In the genomic region with DNA sequence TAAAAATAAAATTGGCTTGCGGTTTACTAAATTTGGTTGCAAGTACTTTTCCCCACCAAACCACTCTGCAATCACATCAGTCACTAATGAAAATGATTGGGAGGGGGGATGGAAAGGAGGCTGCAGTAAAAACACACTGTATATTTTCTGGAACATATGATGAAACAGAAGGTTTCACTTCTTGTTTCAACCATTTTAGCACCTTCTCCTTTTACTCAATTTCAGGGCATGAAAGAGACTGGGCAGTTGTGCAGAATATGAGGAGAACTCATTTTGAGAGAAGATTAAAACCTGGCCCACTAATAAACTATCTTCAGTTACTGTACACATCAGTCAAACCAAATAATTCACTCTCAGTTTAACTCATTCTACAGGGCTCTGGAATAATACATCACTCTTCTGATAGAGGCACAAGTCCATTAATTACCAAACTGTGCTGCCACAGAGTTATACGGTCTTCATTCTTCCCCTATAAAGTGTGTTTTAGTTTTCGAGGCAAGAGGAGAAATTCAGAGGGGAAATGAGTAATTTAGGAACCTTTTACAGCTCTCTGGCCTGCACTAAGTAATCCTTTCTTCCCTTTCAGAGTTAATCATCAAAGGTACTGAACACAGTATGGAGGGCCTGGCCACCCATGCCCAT, we compare ENCODE assay signal across 8 cellular contexts. TPM values are rescaled to one million over a fixed set of nuclear protein-coding genes. Genes with fewer than 3 reads are reported as not detected.
A peak's percentile ranks its signal among the peaks of the same experiment; 100 is the strongest.
DNase-seq lines count a peak whose midpoint lies in the region; ATAC-seq and TF ChIP-seq lines count a peak whose summit lies in the region.

No MANE protein-coding gene starts in this region.

- H2BK120ac ChIP-seq in IMR-90 (ENCODE audit: low read depth, low read length), result peak overlapping the region; percentile 78

- peak overlapping the region; percentile 42 for H3K27ac ChIP-seq in IMR-90 (ENCODE audit: insufficient read depth, low read length)

- in situ Hi-C loops in IMR-90 (cut with MboI; ENCODE audit: low sequenced_read_pairs), result no loop called here

- no peak overlapping the region for H2AK9ac ChIP-seq in IMR-90 (replicated peaks; ENCODE audit: low read depth, low read length, poor library complexity)

- H2BK5ac ChIP-seq in IMR-90 (ENCODE audit: low read depth, low read length, poor library complexity, severe bottlenecking), result peak overlapping the region; percentile 34

- no peak for TF ChIP-seq RAD21 in IMR-90 (IDR thresholded peaks at IDR 0.05; ENCODE audit: low read length)

- H3K4me1 ChIP-seq in IMR-90 (ENCODE audit: control insufficient read depth, insufficient read depth, low read length), result peaks cover 31% of the 10 kb centered on the region

- no CpG with 5 or more reads among the region's 3 CpGs for WGBS in IMR-90 (ENCODE audit: extremely low coverage in 2 of 2, insufficient read length in 1 of 2), 2 experiments

- no peaks in the 10 kb centered on the region for H4K20me1 ChIP-seq in IMR-90 (ENCODE audit: insufficient read depth, low read length)

- H3K36me3 ChIP-seq in IMR-90 (ENCODE audit: control insufficient read depth, insufficient read depth, low read length), result peaks cover 2% of the 10 kb centered on the region

- no peak overlapping the region for H3K4me3 ChIP-seq in IMR-90 (ENCODE audit: insufficient read depth, low read depth, low read length)

- H2AK5ac ChIP-seq in IMR-90 (ENCODE audit: low read depth, low read length), result peak overlapping the region; percentile 78

- ATAC-seq in GM18499 (IDR thresholded peaks at IDR 0.05; ENCODE audit: insufficient read depth, unreplicated experiment), result peak; percentile 75
- ATAC-seq in GM21528 (IDR thresholded peaks at IDR 0.05; ENCODE audit: low FRiP score, unreplicated experiment), result peak; percentile 87
- ATAC-seq in IMR-90 (ENCODE audit: low read depth), result no peak

- H3K56ac ChIP-seq in IMR-90 (ENCODE audit: extremely low read depth, insufficient read depth, low read length), result no peak overlapping the region

- peak overlapping the region; percentile 79 for H3K23ac ChIP-seq in IMR-90 (ENCODE audit: low read depth, low read length)

- H4K8ac ChIP-seq in IMR-90 (ENCODE audit: low read depth in 2 of 2, low read length in 2 of 2), result peak overlapping the region in 1 of 2 experiments; percentile 60; a peak in 3 of 4 replicates

- peak overlapping the region; percentile 83 for H3K4ac ChIP-seq in IMR-90 (ENCODE audit: low read depth, low read length)

- POLR2A ChIA-PET in IMR-90 (lab: Charles Lee; ENCODE audit: unreplicated experiment), result no interaction called here

- dilution Hi-C loops in IMR-90 (cut with HindIII; ENCODE audit: low sequenced_read_pairs, unreplicated experiment), result no loop called here

- no peak overlapping the region for H3K9ac ChIP-seq in IMR-90 (ENCODE audit: low read depth, low read length)

- peak overlapping the region; percentile 25; the same call in 1 of the 2 replicates for H3K4me2 ChIP-seq in IMR-90 (ENCODE audit: low read depth, low read length)

- no peaks in the 10 kb centered on the region for H3K27me3 ChIP-seq in IMR-90 (ENCODE audit: control insufficient read depth, insufficient read depth, low read length)

- CTCF ChIA-PET in IMR-90 (lab: Yijun Ruan, JAX), result no interaction called here

- peak overlapping the region; percentile 79 for H2BK20ac ChIP-seq in IMR-90 (ENCODE audit: low read depth, low read length)

- peaks cover 48 to 82% of the 10 kb centered on the region in 2 experiments for H3K79me1 ChIP-seq in IMR-90 (ENCODE audit: low read depth in 1 of 2, low read length in 2 of 2)

- H4K5ac ChIP-seq in IMR-90 (ENCODE audit: low read depth, low read length), result peak overlapping the region; percentile 57; the same call in 1 of the 2 replicates

- no peak for TF ChIP-seq CTCF in IMR-90 (conservative IDR thresholded peaks at IDR 0.05; ENCODE audit: low read depth, low read length)

- no peak overlapping the region for H2AFZ ChIP-seq in IMR-90 (replicated peaks; ENCODE audit: low read length, poor library complexity)

- peak overlapping the region; percentile 77 for H3K14ac ChIP-seq in IMR-90 (replicated peaks; ENCODE audit: low read depth, low read length)

- H4K91ac ChIP-seq in IMR-90 (ENCODE audit: insufficient read depth, low read depth, low read length), result peak overlapping the region; percentile 20

- H3K9me3 ChIP-seq in IMR-90 (ENCODE audit: control insufficient read depth, insufficient read depth, low read length), result no peaks in the 10 kb centered on the region

- no TSS peak for BruUV-seq in IMR-90 (replicated peaks; lab: Mats Ljungman, UMichigan)

- TF ChIP-seq POLR2A in IMR-90 (IDR thresholded peaks at IDR 0.05; ENCODE audit: low read depth, low read length), result no peak

- intact Hi-C loops in IMR-90 (cut with micrococcal nuclease), result no loop called here

- H3K9me1 ChIP-seq in IMR-90 (ENCODE audit: insufficient read depth, low read length), result peaks cover 21% of the 10 kb centered on the region

- H2BK15ac ChIP-seq in IMR-90 (ENCODE audit: low read depth, low read length), result peak overlapping the region; percentile 67; the same call in 2 of the 3 replicates

- DNase-seq in IMR-90 (no peak), germinal center (ENCODE audit: low spot score) (peak; percentile 61), NCI-H2196 (lab: John Stamatoyannopoulos, UW; ENCODE audit: unreplicated experiment) (no peak), NCI-H510A treated with DMSO at 0.1 percent for 48 hours (lab: John Stamatoyannopoulos, UW) (no peak), NCI-H526 treated with DMSO at 0.1 percent for 48 hours (lab: John Stamatoyannopoulos, UW) (no peak), superior temporal gyrus (ENCODE audit: extremely low spot score) (no peak)

- peak overlapping the region; percentile 85; the same call in 1 of the 2 replicates for H3K18ac ChIP-seq in IMR-90 (ENCODE audit: low read depth, low read length)

TF ChIP-seq in IMR-90, 13 proteins besides CTCF, POLR2A, EP300 and RAD21:
- TF ChIP-seq NFE2L2 (IDR thresholded peaks at IDR 0.05; ENCODE audit: low read depth, low read length) (no peak), RFX5 (IDR thresholded peaks at IDR 0.05; ENCODE audit: low read depth, low read length) (no peak), RCOR1 (IDR thresholded peaks at IDR 0.05; ENCODE audit: insufficient replicate concordance, low read length) (no peak), CHD1 (IDR thresholded peaks at IDR 0.05; ENCODE audit: low read depth, low read length) (no peak), MAFK (IDR thresholded peaks at IDR 0.05; ENCODE audit: low read depth, low read length) (no peak), MAZ (IDR thresholded peaks at IDR 0.05; ENCODE audit: borderline replicate concordance, low read depth, low read length) (no peak), BHLHE40 (IDR thresholded peaks at IDR 0.05; ENCODE audit: low read depth, low read length) (no peak), SMC3 (IDR thresholded peaks at IDR 0.05; ENCODE audit: low read depth, low read length) (no peak), CEBPB (IDR thresholded peaks at IDR 0.05; ENCODE audit: low read depth, low read length) (no peak), FOS (IDR thresholded peaks at IDR 0.05; ENCODE audit: low read depth, low read length) (no peak), MXI1 (IDR thresholded peaks at IDR 0.05; ENCODE audit: borderline replicate concordance, low read depth, low read length) (no peak)
- TF ChIP-seq, protein P1, sequence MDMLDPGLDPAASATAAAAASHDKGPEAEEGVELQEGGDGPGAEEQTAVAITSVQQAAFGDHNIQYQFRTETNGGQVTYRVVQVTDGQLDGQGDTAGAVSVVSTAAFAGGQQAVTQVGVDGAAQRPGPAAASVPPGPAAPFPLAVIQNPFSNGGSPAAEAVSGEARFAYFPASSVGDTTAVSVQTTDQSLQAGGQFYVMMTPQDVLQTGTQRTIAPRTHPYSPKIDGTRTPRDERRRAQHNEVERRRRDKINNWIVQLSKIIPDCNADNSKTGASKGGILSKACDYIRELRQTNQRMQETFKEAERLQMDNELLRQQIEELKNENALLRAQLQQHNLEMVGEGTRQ (IDR thresholded peaks at IDR 0.05; ENCODE audit: low read depth, low read length), result no peak
- TF ChIP-seq, protein P2, sequence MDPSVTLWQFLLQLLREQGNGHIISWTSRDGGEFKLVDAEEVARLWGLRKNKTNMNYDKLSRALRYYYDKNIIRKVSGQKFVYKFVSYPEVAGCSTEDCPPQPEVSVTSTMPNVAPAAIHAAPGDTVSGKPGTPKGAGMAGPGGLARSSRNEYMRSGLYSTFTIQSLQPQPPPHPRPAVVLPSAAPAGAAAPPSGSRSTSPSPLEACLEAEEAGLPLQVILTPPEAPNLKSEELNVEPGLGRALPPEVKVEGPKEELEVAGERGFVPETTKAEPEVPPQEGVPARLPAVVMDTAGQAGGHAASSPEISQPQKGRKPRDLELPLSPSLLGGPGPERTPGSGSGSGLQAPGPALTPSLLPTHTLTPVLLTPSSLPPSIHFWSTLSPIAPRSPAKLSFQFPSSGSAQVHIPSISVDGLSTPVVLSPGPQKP (IDR thresholded peaks at IDR 0.05; ENCODE audit: borderline replicate concordance, low read depth, low read length), result no peak
TF ChIP-seq in IMR-90: peak in this region for 0.

RNA-seq across cellular contexts. Expression of a gene that starts 25.5 kb away (rescaled TPM):
- 8.4 and 12.2 TPM in 2 replicates for total RNA-seq in IMR-90 (2012; rRNA removed)
- 8.6 and 10.5 TPM in 2 replicates for polyA plus RNA-seq in IMR-90 (2012; rRNA removed)
- polyA plus RNA-seq in IMR-90 (2012; cell fraction: cytosol; rRNA removed), result 4.1 and 8.9 TPM in 2 replicates
- polyA plus RNA-seq in IMR-90 (2012; cell fraction: nucleus; rRNA removed; ENCODE audit: low replicate concordance), result 3.2 and 7.4 TPM in 2 replicates
